In the genomic region with DNA sequence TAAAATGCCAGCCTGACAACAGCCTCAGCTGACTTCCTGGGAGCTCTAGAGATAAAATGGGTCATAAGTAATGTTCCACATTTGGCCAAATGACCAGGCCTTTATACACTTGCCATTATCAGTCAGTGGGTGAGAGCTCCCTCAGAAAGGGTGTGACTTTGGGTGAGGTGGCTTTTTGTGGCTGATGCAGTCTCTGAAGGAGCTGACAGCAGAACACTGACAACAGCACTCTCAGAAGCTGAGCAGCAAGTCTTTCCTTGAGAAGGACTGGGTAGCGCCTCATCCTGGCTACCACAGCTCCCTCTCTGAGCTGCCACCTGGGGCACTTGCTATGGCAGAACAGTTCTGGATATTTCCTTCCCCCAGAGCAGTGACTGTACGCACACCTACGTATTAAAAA, we compare ENCODE assay signal across 10 cellular contexts.
"Had no signal": no experiment of that assay in that cellular context is flagged by ENCODE, and none has a peak within 500 bp of the region (broad histone marks: within the 10 kb centered on the region; RNA-seq: fewer than 3 reads in every experiment).

No MANE protein-coding gene starts in this region.

- H3K4me3 ChIP-seq: body of pancreas, left lung, transverse colon had no signal

- H3K27ac Mint-ChIP-seq: activated naive CD4-positive, alpha-beta T cell treated with anti-CD3 and anti-CD28 coated beads, Interleukin-2, amount 50 U/mL, for 72 hours; naive B cell had no signal

- H3K9me3 ChIP-seq: body of pancreas, left lung, neutrophil, transverse colon had no signal

- DNase-seq: activated T-cell treated with anti-CD3 and anti-CD28 coated beads for 4 hours; amygdala; body of pancreas; caudate nucleus; naive B cell; stimulated activated CD4-positive, alpha-beta T cell treated with anti-CD3 and anti-CD28 coated beads, Interleukin-2, amount 100 ng/mL, for 48 hours had no signal

- H3K36me3 ChIP-seq: left lung, neutrophil, transverse colon had no signal

- H3K27me3 ChIP-seq: body of pancreas, left lung, neutrophil, transverse colon had no signal

- ATAC-seq: body of pancreas, left lung had no signal

- H3K4me1 ChIP-seq: body of pancreas, transverse colon had no signal
